ENCODE assay signal across 1 cellular context in the genomic region with DNA sequence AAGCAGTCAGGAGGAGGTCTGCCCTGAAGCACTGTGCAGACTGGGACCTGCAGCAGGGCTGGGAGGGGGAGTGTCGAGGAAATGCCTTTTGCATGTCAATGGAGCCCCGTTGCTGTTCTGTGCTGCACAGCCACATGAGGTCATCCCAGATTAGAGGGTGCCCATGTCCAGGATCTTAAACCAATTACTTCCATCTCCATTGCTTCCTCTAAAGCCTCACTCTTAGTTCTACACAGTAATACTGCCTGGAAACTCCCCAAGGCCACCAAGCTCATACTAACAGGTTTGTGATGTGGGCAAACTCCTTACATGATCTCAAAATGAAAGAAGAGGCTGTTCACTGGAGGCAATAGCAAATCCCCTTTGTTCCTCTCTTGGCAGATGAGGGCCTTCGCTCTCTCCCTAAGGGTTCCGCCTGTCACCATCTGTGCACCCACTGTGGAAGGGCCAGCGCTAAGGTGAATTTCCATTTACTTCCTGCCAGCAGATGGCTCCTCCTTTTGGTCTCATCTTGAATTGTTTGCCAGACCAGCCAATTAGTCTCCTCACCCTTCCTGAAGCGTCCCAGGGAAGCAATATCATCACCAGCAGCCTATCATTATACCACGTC.
TF ChIP-seq lines count a peak whose summit lies in the region.

No MANE protein-coding gene starts in this region.

TF ChIP-seq in H1, 55 proteins besides CTCF, POLR2A, EP300 and RAD21 (continued from another document):
- TF ChIP-seq POU5F1 (IDR thresholded peaks at IDR 0.05; ENCODE audit: low read depth, low read length): no peak
- TF ChIP-seq, protein P1, sequence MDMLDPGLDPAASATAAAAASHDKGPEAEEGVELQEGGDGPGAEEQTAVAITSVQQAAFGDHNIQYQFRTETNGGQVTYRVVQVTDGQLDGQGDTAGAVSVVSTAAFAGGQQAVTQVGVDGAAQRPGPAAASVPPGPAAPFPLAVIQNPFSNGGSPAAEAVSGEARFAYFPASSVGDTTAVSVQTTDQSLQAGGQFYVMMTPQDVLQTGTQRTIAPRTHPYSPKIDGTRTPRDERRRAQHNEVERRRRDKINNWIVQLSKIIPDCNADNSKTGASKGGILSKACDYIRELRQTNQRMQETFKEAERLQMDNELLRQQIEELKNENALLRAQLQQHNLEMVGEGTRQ (IDR thresholded peaks at IDR 0.05; ENCODE audit: low read length): no peak
